9 cellular contexts compared by ENCODE assay signal in the genomic region with DNA sequence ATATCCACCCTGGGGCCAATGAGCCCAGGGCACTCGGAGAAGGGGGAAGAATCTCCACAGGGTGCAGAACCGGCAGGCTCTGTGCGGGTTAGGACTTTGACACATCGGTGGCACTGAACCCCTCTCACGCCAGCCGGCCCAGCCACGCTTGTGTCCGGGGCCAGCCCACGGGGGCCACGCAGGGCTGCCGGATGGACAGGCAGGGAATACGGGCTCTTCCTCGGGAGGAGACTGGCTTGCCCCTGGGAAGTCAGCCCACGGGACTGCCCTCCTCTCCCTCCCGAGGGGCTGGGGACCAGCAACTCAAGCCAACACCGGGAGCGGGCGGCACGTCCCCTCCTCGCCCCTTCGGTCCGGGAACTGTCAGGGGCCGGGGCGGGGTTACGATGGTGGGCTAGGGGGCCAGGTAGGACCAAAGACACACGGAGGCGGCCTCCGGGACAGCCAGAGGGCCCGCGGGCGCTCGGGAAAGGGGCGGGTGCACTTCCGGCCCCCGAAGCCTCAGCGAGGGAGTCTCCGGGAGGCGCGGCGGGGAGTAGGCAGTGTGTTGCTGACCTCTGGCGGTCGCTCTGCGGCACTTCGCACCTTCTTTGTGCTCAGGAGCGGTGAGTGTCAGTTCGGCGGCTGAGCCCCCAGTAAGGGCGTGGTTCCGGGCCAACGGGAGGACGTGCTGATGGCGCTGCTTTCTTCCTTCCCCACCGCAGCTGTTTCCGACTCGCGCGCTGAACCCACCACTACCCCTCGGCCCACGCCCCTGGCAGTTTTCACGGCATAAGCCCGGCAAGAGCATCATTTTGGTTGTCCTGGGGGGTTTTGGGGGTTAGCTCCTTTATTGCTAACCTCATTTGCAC. TPM values are rescaled to one million over a fixed set of nuclear protein-coding genes. Genes with fewer than 3 reads are reported as not detected.
DNase-seq lines count a peak whose midpoint lies in the region; ATAC-seq and FAIRE-seq lines count a peak whose summit lies in the region.
"Had no signal": no experiment of that assay in that cellular context is flagged by ENCODE, and none has a peak within 500 bp of the region (broad histone marks: within the 10 kb centered on the region; RNA-seq: fewer than 3 reads in every experiment).

No MANE protein-coding gene starts in this region.

- FAIRE-seq in GM19239 (lab: Jason Lieb, UNC) = peak; percentile 88
- FAIRE-seq: endometrium had no signal

- peak; percentile 94 for ATAC-seq in HG03439 (IDR thresholded peaks at IDR 0.05; ENCODE audit: unreplicated experiment)

- DNase-seq in C1 segment of cervical spinal cord (lab: John Stamatoyannopoulos, UW) = peak in 13 of 14 donors; percentile 30 to 83 (median 60)
- peak; percentile 93 for DNase-seq in GM19239 (ENCODE audit: insufficient read length, low spot score)
- peak; percentile 81 for DNase-seq in NCI-H526 treated with DMSO at 0.1 percent for 48 hours (lab: John Stamatoyannopoulos, UW)
- DNase-seq in activated CD4-positive, alpha-beta T cell treated with anti-CD3 and anti-CD28 coated beads, Interleukin-2, amount 50 U/mL, for 48 hours = peak; percentile 87 to 90
- peak; percentile 80 for DNase-seq in effector CD4-positive, alpha-beta T cell
- DNase-seq in lung microvascular endothelial cell (ENCODE audit: low read depth in 2 of 2) = peak; percentile 72 to 76
- peak; percentile 75 to 89 (median 77) for DNase-seq in stimulated activated CD4-positive, alpha-beta T cell treated with anti-CD3 and anti-CD28 coated beads, TNF-alpha, amount 100 ng/mL, for 24 hours (ENCODE audit: low read depth in 3 of 3)

RNA-seq across cellular contexts. Expression of a gene that starts 5.1 kb away (rescaled TPM):
- total RNA-seq in lung microvascular endothelial cell = not detected in 2 replicates

RNA-seq across cellular contexts. Expression of a gene that starts 25.1 kb away (rescaled TPM):
- 0.44 and 1.8 TPM in 2 replicates for total RNA-seq in lung microvascular endothelial cell

Comparison
In these comparisons a context has a peak if more than half of its experiments do, and no peak if none do; other contexts are left out.
1. Peak in every context shown above with its lines: DNase-seq and ATAC-seq.